ENCODE assay signal across 7 cellular contexts in genomic region chr2:138501427-138502252, GRCh38. TPM values are rescaled to one million over a fixed set of nuclear protein-coding genes. Genes with fewer than 3 reads are reported as not detected.
A peak's percentile ranks its signal among the peaks of the same experiment; 100 is the strongest.
DNase-seq lines count a peak whose midpoint lies in the region; ATAC-seq, FAIRE-seq and TF ChIP-seq lines count a peak whose summit lies in the region.

Gene SPOPL (plus strand): TSS chr2:138501770. CDS start chr2:138550217, 48,447 bp downstream.

- H3K4me3 Mint-ChIP-seq in astrocyte (ENCODE audit: unreplicated experiment) = peak within 1 kb of the TSS; percentile 100

- TF ChIP-seq CTCF in astrocyte (IDR thresholded peaks at IDR 0.05; ENCODE audit: insufficient read depth, low read depth, low read length) (no peak), retinal pigment epithelial cell (conservative IDR thresholded peaks at IDR 0.05; ENCODE audit: low read depth, low read length) (no peak)

- peak within 1 kb of the TSS; percentile 86 for H3K4me3 ChIP-seq in astrocyte (ENCODE audit: insufficient read depth, low read depth, low read length)
- H3K4me3 ChIP-seq in retinal pigment epithelial cell (ENCODE audit: low read length) = peak within 1 kb of the TSS; percentile 85

- no peaks in the 10 kb centered on the region for H3K36me3 ChIP-seq in astrocyte (ENCODE audit: insufficient read depth, low read length)

- peak within 1 kb of the TSS; percentile 98 for H3K4me2 ChIP-seq in astrocyte (ENCODE audit: low read length)

- DNase-seq in NCI-H187 (lab: John Stamatoyannopoulos, UW) (peak; percentile 36 to 62), T-helper 22 cell (ENCODE audit: low read depth) (peak; percentile 70), astrocyte (ENCODE audit: low read depth) (peak; percentile 67), hepatic stellate cell (ENCODE audit: low spot score) (peak; percentile 95), retinal pigment epithelial cell (ENCODE audit: low read depth) (peak; percentile 34)

- H3K9me3 ChIP-seq in astrocyte (ENCODE audit: insufficient read depth, low read depth, low read length) = no peaks in the 10 kb centered on the region

- H3K27ac Mint-ChIP-seq in astrocyte (ENCODE audit: unreplicated experiment) = peak within 1 kb of the TSS; percentile 95

- peak within 1 kb of the TSS; percentile 74 for H3K27ac ChIP-seq in astrocyte (ENCODE audit: low read depth, low read length)

- H3K9me3 Mint-ChIP-seq in astrocyte (ENCODE audit: unreplicated experiment) = no peaks in the 10 kb centered on the region

- no peak for FAIRE-seq in astrocyte (lab: Jason Lieb, UNC)

- H2AFZ ChIP-seq in astrocyte (ENCODE audit: low read depth, low read length) = peak within 1 kb of the TSS; percentile 90

- H3K27me3 ChIP-seq in astrocyte (ENCODE audit: insufficient read depth, low read length) = no peaks in the 10 kb centered on the region

- H3K36me3 Mint-ChIP-seq in astrocyte (ENCODE audit: low read depth, unreplicated experiment) = peaks cover 4% of the 10 kb centered on the region

- H3K27me3 Mint-ChIP-seq in astrocyte (ENCODE audit: low read depth, unreplicated experiment) = no peaks in the 10 kb centered on the region

- H3K79me2 ChIP-seq in astrocyte (ENCODE audit: insufficient read depth, low read length) = peaks cover 47% of the 10 kb centered on the region

- H3K4me1 ChIP-seq in astrocyte (ENCODE audit: insufficient read depth, low read length) = peaks cover 12% of the 10 kb centered on the region

- H3K9ac ChIP-seq in astrocyte (ENCODE audit: low read length) = peak within 1 kb of the TSS; percentile 86

- peaks cover 17% of the 10 kb centered on the region for H3K4me1 Mint-ChIP-seq in astrocyte (ENCODE audit: low read depth, unreplicated experiment)

- H4K20me1 ChIP-seq in astrocyte (ENCODE audit: insufficient read depth, low read length) = peaks cover 31% of the 10 kb centered on the region

- ATAC-seq in GM18502 (IDR thresholded peaks at IDR 0.05; ENCODE audit: poor library complexity, unreplicated experiment) (peak; percentile 78), HG02885 (IDR thresholded peaks at IDR 0.05; ENCODE audit: poor library complexity, unreplicated experiment) (peak; percentile 79)

RNA-seq across cellular contexts. Expression of gene SPOPL, which starts in this region (rescaled TPM):
- 22.6 and 23.2 TPM in 2 replicates for total RNA-seq in astrocyte

Comparison
In these comparisons a context has a peak if more than half of its experiments do, and no peak if none do; other contexts are left out.
1. Peak in every context shown above with its lines: DNase-seq, ATAC-seq, H3K4me3 ChIP-seq and H3K27ac ChIP-seq.
2. DNase-seq: peak in every context shown above with its lines; median percentile 95 in hepatic stellate cell; 70 in T-helper 22 cell; 67 in astrocyte; 49 in NCI-H187; 34 in retinal pigment epithelial cell.